8 cellular contexts compared by ENCODE assay signal in the genomic region with DNA sequence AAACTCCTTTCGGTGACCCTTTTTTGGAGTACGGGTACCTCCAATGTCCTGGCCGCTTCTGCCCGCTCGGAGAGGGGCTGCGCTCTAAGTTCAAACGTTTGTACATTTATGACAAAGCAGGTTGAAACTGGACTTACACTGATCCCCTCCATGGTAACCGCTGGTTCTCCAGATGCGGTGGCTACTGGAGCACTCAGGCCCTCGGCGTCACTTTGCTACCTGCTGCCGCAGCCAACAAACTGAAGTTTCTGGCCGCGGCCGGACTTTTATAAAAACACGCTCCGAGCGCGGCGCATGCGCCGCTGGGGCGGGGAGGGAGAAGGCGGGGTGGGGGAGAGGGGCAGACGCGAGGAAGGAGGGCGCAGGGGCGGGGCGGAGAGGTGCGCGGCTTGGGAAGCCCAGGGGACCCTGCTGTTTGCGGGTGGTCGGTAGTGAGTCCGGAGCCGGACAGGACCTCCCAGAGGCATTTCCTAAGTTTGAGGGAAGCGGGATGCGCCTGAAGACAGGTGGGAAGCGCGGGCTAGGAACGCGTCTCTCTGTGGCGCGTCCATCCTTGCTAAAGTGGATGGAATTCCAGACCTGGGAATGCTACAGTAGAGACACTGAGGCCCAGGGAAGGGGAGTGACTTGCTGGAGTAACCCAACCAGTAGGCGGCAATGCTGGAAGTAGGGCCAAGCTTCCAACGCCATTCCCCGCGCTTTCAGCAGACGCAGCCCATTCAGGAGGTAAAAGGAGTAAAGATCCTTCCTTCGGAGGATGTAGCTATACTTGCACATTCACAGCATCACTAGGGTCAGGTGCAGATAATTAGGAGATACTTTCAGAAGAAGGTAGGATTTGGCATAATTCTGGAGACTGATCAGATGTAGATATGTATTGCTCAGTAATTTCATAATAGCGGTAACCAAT. TPM values are rescaled to one million over a fixed set of nuclear protein-coding genes. Genes with fewer than 3 reads are reported as not detected.
DNase-seq lines count a peak whose midpoint lies in the region; ATAC-seq and TF ChIP-seq lines count a peak whose summit lies in the region.

A gene (minus strand): TSS at position 241 of the 910 bp plus-strand sequence. CDS start 89 bp downstream, at position 152.

- DNase-seq in AG10803 (ENCODE audit: low read depth) (no peak), left ventricle myocardium superior (peak; percentile 80), putamen (ENCODE audit: low spot score) (peak; percentile 59), uterus (peak in 1 of 2 donors; percentile 32)

- intact Hi-C loops in left ventricle myocardium superior (cut with micrococcal nuclease), result no loop called here
- intact Hi-C loops in uterus (cut with DNase I; ENCODE audit: low total_unique reads), result no loop called here

- ATAC-seq in GM19351 (IDR thresholded peaks at IDR 0.05; ENCODE audit: unreplicated experiment) (peak; percentile 31), SK-N-SH treated with all-trans-retinoic acid at 6 μM for 48 hours (peak; percentile 61), left ventricle myocardium superior (peak; percentile 69)

- peak within 1 kb of the TSS; percentile 93 for H3K4me2 ChIP-seq in Loucy (ENCODE audit: low read depth, low read length, poor library complexity, severe bottlenecking)

- H3K4me1 ChIP-seq in Loucy (ENCODE audit: insufficient read depth, low read length, poor library complexity, severe bottlenecking), result peaks cover 67% of the 10 kb centered on the region
- H3K4me1 ChIP-seq in uterus, result peaks cover 0 to 17% of the 10 kb centered on the region in 2 donors

- TF ChIP-seq CTCF in AG10803 (conservative IDR thresholded peaks at IDR 0.05; ENCODE audit: low read length) (no peak), Loucy (conservative IDR thresholded peaks at IDR 0.05; ENCODE audit: low read length) (0 out of 2 replicates have a peak, but pooled peaks have one; percentile 19), uterus (IDR thresholded peaks at IDR 0.05) (no peak)

- peak; percentile 24 to 45 for TF ChIP-seq POLR2A in uterus (IDR thresholded peaks at IDR 0.05)

- H3K4me1 Mint-ChIP-seq in activated naive CD8-positive, alpha-beta T cell (ENCODE audit: low read depth), result peaks cover 72% of the 10 kb centered on the region

- H4K20me1 ChIP-seq in Loucy (ENCODE audit: insufficient read depth, low read length, poor library complexity, severe bottlenecking), result peaks cover 45% of the 10 kb centered on the region

- peak within 1 kb of the TSS; percentile 24; the same call in 1 of the 2 replicates for H2AFZ ChIP-seq in Loucy (ENCODE audit: low read length)

- H3K36me3 ChIP-seq in Loucy (ENCODE audit: insufficient read depth, low read length) (peaks cover 30% of the 10 kb centered on the region), uterus (no peaks in the 10 kb centered on the region)

- peak within 1 kb of the TSS; percentile 97 for H3K9ac ChIP-seq in Loucy (ENCODE audit: low read depth, low read length, poor library complexity, severe bottlenecking)

- peak within 1 kb of the TSS; percentile 94 for H3K4me3 Mint-ChIP-seq in activated naive CD8-positive, alpha-beta T cell

- peaks cover 12% of the 10 kb centered on the region for H3K27me3 ChIP-seq in Loucy (ENCODE audit: insufficient read depth, low read length, poor library complexity, severe bottlenecking)
- H3K27me3 ChIP-seq in uterus, result peaks cover 0 to 31% of the 10 kb centered on the region in 2 donors

- H3K4me3 ChIP-seq in AG10803 (ENCODE audit: low read length), result peak within 1 kb of the TSS; percentile 38; the same call in 1 of the 2 replicates
- H3K4me3 ChIP-seq in Loucy (ENCODE audit: low read length, poor library complexity, severe bottlenecking), result peak within 1 kb of the TSS; percentile 94
- peak within 1 kb of the TSS; percentile 26 to 27 for H3K4me3 ChIP-seq in uterus

- no peaks in the 10 kb centered on the region for H3K9me2 ChIP-seq in Loucy (replicated peaks; ENCODE audit: low read depth, low read length)

- H3K27ac ChIP-seq in uterus, result peak within 1 kb of the TSS in 1 of 2 donors; percentile 28

- H3K9me3 Mint-ChIP-seq in activated naive CD8-positive, alpha-beta T cell (ENCODE audit: low read depth), result no peaks in the 10 kb centered on the region

- H3K27me3 Mint-ChIP-seq in activated naive CD8-positive, alpha-beta T cell, result no peaks in the 10 kb centered on the region

- H3K27ac Mint-ChIP-seq in activated naive CD8-positive, alpha-beta T cell, result peak within 1 kb of the TSS; percentile 93

- peaks cover 8% of the 10 kb centered on the region; the same call in 1 of the 2 replicates for H3F3A ChIP-seq in Loucy (ENCODE audit: low read depth)

- peaks cover 64% of the 10 kb centered on the region for H3K79me2 ChIP-seq in Loucy (ENCODE audit: insufficient read depth, low read length)

- H3K9me3 ChIP-seq in Loucy (ENCODE audit: insufficient read depth, low read depth, low read length), result no peaks in the 10 kb centered on the region
- no peaks in the 10 kb centered on the region for H3K9me3 ChIP-seq in uterus

- peaks cover 10% of the 10 kb centered on the region for H3K36me3 Mint-ChIP-seq in activated naive CD8-positive, alpha-beta T cell

TF ChIP-seq in SK-N-SH treated with all-trans-retinoic acid at 6 μM for 48 hours, 23 proteins besides CTCF, POLR2A, EP300 and RAD21:
- TF ChIP-seq, protein P1, sequence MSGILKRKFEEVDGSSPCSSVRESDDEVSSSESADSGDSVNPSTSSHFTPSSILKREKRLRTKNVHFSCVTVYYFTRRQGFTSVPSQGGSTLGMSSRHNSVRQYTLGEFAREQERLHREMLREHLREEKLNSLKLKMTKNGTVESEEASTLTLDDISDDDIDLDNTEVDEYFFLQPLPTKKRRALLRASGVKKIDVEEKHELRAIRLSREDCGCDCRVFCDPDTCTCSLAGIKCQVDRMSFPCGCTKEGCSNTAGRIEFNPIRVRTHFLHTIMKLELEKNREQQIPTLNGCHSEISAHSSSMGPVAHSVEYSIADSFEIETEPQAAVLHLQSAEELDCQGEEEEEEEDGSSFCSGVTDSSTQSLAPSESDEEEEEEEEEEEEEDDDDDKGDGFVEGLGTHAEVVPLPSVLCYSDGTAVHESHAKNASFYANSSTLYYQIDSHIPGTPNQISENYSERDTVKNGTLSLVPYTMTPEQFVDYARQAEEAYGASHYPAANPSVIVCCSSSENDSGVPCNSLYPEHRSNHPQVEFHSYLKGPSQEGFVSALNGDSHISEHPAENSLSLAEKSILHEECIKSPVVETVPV (CRISPR knock-in tag; IDR thresholded peaks at IDR 0.05), result no peak
- TF ChIP-seq ISL1 (CRISPR knock-in tag; IDR thresholded peaks at IDR 0.05), result no peak
- TF ChIP-seq, protein P2, sequence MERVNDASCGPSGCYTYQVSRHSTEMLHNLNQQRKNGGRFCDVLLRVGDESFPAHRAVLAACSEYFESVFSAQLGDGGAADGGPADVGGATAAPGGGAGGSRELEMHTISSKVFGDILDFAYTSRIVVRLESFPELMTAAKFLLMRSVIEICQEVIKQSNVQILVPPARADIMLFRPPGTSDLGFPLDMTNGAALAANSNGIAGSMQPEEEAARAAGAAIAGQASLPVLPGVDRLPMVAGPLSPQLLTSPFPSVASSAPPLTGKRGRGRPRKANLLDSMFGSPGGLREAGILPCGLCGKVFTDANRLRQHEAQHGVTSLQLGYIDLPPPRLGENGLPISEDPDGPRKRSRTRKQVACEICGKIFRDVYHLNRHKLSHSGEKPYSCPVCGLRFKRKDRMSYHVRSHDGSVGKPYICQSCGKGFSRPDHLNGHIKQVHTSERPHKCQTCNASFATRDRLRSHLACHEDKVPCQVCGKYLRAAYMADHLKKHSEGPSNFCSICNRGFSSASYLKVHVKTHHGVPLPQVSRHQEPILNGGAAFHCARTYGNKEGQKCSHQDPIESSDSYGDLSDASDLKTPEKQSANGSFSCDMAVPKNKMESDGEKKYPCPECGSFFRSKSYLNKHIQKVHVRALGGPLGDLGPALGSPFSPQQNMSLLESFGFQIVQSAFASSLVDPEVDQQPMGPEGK (CRISPR knock-in tag; IDR thresholded peaks at IDR 0.05; ENCODE audit: borderline replicate concordance), result no peak
- no peak for TF ChIP-seq ZC3H10 (CRISPR knock-in tag; IDR thresholded peaks at IDR 0.05)
- no peak for TF ChIP-seq SNAI2 (CRISPR knock-in tag; IDR thresholded peaks at IDR 0.05)
- TF ChIP-seq, protein P3, sequence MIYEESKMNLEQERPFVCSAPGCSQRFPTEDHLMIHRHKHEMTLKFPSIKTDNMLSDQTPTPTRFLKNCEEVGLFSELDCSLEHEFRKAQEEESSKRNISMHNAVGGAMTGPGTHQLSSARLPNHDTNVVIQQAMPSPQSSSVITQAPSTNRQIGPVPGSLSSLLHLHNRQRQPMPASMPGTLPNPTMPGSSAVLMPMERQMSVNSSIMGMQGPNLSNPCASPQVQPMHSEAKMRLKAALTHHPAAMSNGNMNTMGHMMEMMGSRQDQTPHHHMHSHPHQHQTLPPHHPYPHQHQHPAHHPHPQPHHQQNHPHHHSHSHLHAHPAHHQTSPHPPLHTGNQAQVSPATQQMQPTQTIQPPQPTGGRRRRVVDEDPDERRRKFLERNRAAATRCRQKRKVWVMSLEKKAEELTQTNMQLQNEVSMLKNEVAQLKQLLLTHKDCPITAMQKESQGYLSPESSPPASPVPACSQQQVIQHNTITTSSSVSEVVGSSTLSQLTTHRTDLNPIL (CRISPR knock-in tag; IDR thresholded peaks at IDR 0.05; ENCODE audit: low read depth), result no peak
- TF ChIP-seq BACH2 (CRISPR knock-in tag; IDR thresholded peaks at IDR 0.05; ENCODE audit: borderline replicate concordance), result no peak
- TF ChIP-seq ZFP30 (CRISPR knock-in tag; IDR thresholded peaks at IDR 0.05), result no peak
- TF ChIP-seq, protein P4, sequence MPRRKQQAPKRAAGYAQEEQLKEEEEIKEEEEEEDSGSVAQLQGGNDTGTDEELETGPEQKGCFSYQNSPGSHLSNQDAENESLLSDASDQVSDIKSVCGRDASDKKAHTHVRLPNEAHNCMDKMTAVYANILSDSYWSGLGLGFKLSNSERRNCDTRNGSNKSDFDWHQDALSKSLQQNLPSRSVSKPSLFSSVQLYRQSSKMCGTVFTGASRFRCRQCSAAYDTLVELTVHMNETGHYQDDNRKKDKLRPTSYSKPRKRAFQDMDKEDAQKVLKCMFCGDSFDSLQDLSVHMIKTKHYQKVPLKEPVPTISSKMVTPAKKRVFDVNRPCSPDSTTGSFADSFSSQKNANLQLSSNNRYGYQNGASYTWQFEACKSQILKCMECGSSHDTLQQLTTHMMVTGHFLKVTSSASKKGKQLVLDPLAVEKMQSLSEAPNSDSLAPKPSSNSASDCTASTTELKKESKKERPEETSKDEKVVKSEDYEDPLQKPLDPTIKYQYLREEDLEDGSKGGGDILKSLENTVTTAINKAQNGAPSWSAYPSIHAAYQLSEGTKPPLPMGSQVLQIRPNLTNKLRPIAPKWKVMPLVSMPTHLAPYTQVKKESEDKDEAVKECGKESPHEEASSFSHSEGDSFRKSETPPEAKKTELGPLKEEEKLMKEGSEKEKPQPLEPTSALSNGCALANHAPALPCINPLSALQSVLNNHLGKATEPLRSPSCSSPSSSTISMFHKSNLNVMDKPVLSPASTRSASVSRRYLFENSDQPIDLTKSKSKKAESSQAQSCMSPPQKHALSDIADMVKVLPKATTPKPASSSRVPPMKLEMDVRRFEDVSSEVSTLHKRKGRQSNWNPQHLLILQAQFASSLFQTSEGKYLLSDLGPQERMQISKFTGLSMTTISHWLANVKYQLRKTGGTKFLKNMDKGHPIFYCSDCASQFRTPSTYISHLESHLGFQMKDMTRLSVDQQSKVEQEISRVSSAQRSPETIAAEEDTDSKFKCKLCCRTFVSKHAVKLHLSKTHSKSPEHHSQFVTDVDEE (CRISPR knock-in tag; IDR thresholded peaks at IDR 0.05), result no peak

RNA-seq across cellular contexts. Expression of the gene that starts here (rescaled TPM):
- total RNA-seq in left ventricle myocardium superior (3.6 TPM), uterus (10 to 100 TPM in 2 of 4 donors, 1 to 10 TPM in 2; 2.6 to 39.5 (median 19.7) TPM)

Comparison
In these comparisons a context has a peak if more than half of its experiments do, and no peak if none do; other contexts are left out.
1. H3K4me3 ChIP-seq: peak in every context shown above with its lines; median percentile 94 in Loucy; 38 in AG10803; 26 in uterus.